ENCODE assay signal across 12 cellular contexts in the genomic region with DNA sequence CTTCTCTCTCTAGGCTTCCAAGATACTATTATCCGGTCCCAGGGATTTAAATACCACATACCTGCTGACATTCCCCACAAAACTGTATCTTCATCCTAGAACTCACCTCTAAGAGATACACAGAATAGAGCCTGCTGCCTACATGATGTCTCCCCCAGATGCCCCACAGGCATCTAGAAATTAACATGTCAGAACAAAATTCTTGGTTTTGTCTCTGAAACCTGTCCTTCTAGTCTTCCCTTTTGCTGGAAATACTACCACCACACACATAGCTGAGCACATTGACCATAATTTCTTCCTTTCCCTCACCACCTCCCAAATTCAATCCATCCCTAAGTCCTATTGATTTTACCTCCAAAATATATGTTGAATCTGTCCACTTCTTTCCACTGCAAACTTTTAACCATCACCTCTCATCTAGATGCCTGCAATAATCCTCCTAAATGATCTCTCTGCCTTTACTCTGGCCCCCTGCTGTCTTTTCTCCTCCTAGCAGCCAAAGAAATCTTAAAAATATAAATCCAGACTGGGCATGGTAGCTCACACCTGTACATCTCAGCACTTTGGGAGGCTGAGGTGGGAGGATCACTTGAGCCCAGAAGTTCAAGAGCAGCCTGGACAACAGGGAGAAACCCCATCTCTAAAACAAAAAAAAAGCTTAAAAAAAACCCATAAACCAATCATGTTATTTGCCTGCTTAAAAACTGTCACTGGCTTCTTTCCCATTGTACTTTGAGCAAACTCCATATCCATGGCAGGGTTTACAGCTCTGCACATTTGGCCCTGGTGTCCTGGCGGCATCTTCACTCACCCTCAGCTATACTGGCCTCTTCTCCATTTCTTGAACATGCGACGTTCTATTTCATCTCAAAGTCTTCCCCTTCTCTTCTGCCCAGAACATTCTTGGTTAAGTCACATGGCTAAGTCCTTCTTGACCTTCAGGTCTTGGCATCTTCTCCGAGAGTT. TPM values are rescaled to one million over a fixed set of nuclear protein-coding genes. Genes with fewer than 3 reads are reported as not detected.
DNase-seq lines count a peak whose midpoint lies in the region; ATAC-seq and TF ChIP-seq lines count a peak whose summit lies in the region.
"Had no signal": no experiment of that assay in that cellular context is flagged by ENCODE, and none has a peak within 500 bp of the region (broad histone marks: within the 10 kb centered on the region; RNA-seq: fewer than 3 reads in every experiment).

No MANE protein-coding gene starts in this region.

- H3K79me2 ChIP-seq in PC-3 (ENCODE audit: low read length), result no peaks in the 10 kb centered on the region

- no peak overlapping the region for H3K4me3 Mint-ChIP-seq in activated CD4-positive, alpha-beta T cell treated with anti-CD3 and anti-CD28 coated beads, Interleukin-2, amount 10 ng/mL, durations not matched to agents 7 days and 5 days
- no peak overlapping the region for H3K4me3 Mint-ChIP-seq in type B pancreatic cell
- no peak overlapping the region for H3K4me3 Mint-ChIP-seq in nephron progenitor cell
- H3K4me3 Mint-ChIP-seq: activated T-cell treated with anti-CD3 and anti-CD28 coated beads, Interleukin-2, amount 50 U/mL, for 4 hours had no signal

- peak; percentile 10 for DNase-seq in activated CD4-positive, alpha-beta T cell treated with anti-CD3 and anti-CD28 coated beads, Interleukin-2, amount 10 ng/mL, durations not matched to agents 7 days and 5 days
- DNase-seq in activated CD4-positive, alpha-beta T cell treated with anti-CD3 and anti-CD28 coated beads for 48 hours, result no peak
- peak; percentile 20 for DNase-seq in PC-3
- DNase-seq in fibroblast of mammary gland (ENCODE audit: low read depth), result peak; percentile 17
- DNase-seq in type B pancreatic cell (ENCODE audit: extremely low spot score, unreplicated experiment), result no peak
- DNase-seq in nephron progenitor cell, result no peak
- DNase-seq in activated gamma-delta T cell (lab: John Stamatoyannopoulos, UW), result no peak
- DNase-seq: activated T-cell treated with anti-CD3 and anti-CD28 coated beads, Interleukin-2, amount 50 U/mL, for 4 hours; effector memory CD4-positive, alpha-beta T cell had no signal

- H3K27ac ChIP-seq in PC-3 (ENCODE audit: low read length), result no peak overlapping the region
- H3K27ac ChIP-seq: BLaER1 treated with 17β-estradiol and CSF1 and Interleukin-3, amounts not matched to agents 10 nM and 100 nM had no signal

- no peaks in the 10 kb centered on the region for H3F3A ChIP-seq in PC-3 (ENCODE audit: low read length, unreplicated experiment)

- intact Hi-C loops in PC-3 (cut with micrococcal nuclease), result loop anchor here (1.0 kb wide), 1 partner anchor 47 kb away; a partner anchor contains a TSS

- no peak overlapping the region for H3K27ac Mint-ChIP-seq in activated CD4-positive, alpha-beta T cell treated with anti-CD3 and anti-CD28 coated beads, Interleukin-2, amount 10 ng/mL, durations not matched to agents 7 days and 5 days
- no peak overlapping the region for H3K27ac Mint-ChIP-seq in type B pancreatic cell
- H3K27ac Mint-ChIP-seq in nephron progenitor cell, result no peak overlapping the region

- no peak overlapping the region for H2AFZ ChIP-seq in PC-3 (ENCODE audit: low read length)

- BruUV-seq in PC-3 (replicated peaks; lab: Mats Ljungman, UMichigan), result no TSS peak

- no peaks in the 10 kb centered on the region for H3K4me1 ChIP-seq in PC-3 (ENCODE audit: insufficient read depth, low read length)

- no peaks in the 10 kb centered on the region for H3K27me3 ChIP-seq in PC-3 (ENCODE audit: low read length)
- H3K27me3 ChIP-seq: BLaER1 treated with 17β-estradiol and CSF1 and Interleukin-3, amounts not matched to agents 10 nM and 100 nM had no signal

- no peaks in the 10 kb centered on the region for H3K36me3 ChIP-seq in PC-3 (ENCODE audit: low read depth, low read length)
- H3K36me3 ChIP-seq: BLaER1 treated with 17β-estradiol and CSF1 and Interleukin-3, amounts not matched to agents 10 nM and 100 nM had no signal

- CTCF ChIA-PET in activated CD4-positive, alpha-beta T cell treated with anti-CD3 and anti-CD28 coated beads, Interleukin-2, amount 10 ng/mL, durations not matched to agents 7 days and 5 days (lab: Charles Lee), result interaction anchor here (0.6 to 1.5 kb wide), 7 partner anchors 23 to 1499 kb away, joined by 3 to 5 read pairs (median 4); a partner anchor contains a TSS
- CTCF ChIA-PET in PC-3 (lab: Charles Lee), result interaction anchor here (0.6 to 1.5 kb wide), 2 partner anchors 50 to 70 kb away, joined by 3 to 20 read pairs; no protein-coding TSS in a partner anchor

- H4K20me1 ChIP-seq in PC-3 (ENCODE audit: low read length), result no peaks in the 10 kb centered on the region
- H4K20me1 ChIP-seq: BLaER1 treated with 17β-estradiol and CSF1 and Interleukin-3, amounts not matched to agents 10 nM and 100 nM had no signal

- no peaks in the 10 kb centered on the region for H3K9me3 ChIP-seq in PC-3 (ENCODE audit: low read length)

- no peak overlapping the region for H3K4me2 ChIP-seq in PC-3 (ENCODE audit: low read length)
- H3K4me2 ChIP-seq: BLaER1 treated with 17β-estradiol and CSF1 and Interleukin-3, amounts not matched to agents 10 nM and 100 nM had no signal

- no peak overlapping the region for H3K4me3 ChIP-seq in PC-3 (ENCODE audit: low read length)
- H3K4me3 ChIP-seq in fibroblast of mammary gland (ENCODE audit: control insufficient read depth, low read depth, low read length), result no peak overlapping the region
- H3K4me3 ChIP-seq: BLaER1 treated with 17β-estradiol and CSF1 and Interleukin-3, amounts not matched to agents 10 nM and 100 nM had no signal

- H3K4me1 Mint-ChIP-seq in activated CD4-positive, alpha-beta T cell treated with anti-CD3 and anti-CD28 coated beads, Interleukin-2, amount 10 ng/mL, durations not matched to agents 7 days and 5 days, result peaks cover 1% of the 10 kb centered on the region
- peaks cover 4% of the 10 kb centered on the region for H3K4me1 Mint-ChIP-seq in type B pancreatic cell (ENCODE audit: unreplicated experiment)
- H3K4me1 Mint-ChIP-seq in nephron progenitor cell, result peaks cover 8% of the 10 kb centered on the region

- H3K27me3 Mint-ChIP-seq in activated CD4-positive, alpha-beta T cell treated with anti-CD3 and anti-CD28 coated beads, Interleukin-2, amount 10 ng/mL, durations not matched to agents 7 days and 5 days, result peaks cover 33% of the 10 kb centered on the region
- peaks cover 6% of the 10 kb centered on the region for H3K27me3 Mint-ChIP-seq in type B pancreatic cell
- peaks cover 25% of the 10 kb centered on the region for H3K27me3 Mint-ChIP-seq in nephron progenitor cell (ENCODE audit: low read depth, poor library complexity)

- ATAC-seq in PC-3, result peak; percentile 58
- no peak for ATAC-seq in HG03175 (IDR thresholded peaks at IDR 0.05; ENCODE audit: unreplicated experiment)
- ATAC-seq: activated T-cell treated with anti-CD3 and anti-CD28 coated beads, Interleukin-2, amount 50 U/mL, for 4 hours; Right ventricle myocardium inferior had no signal

- no peak overlapping the region for H3K9ac ChIP-seq in PC-3 (ENCODE audit: low read length)
- H3K9ac ChIP-seq: BLaER1 treated with 17β-estradiol and CSF1 and Interleukin-3, amounts not matched to agents 10 nM and 100 nM had no signal

- POLR2A ChIA-PET in activated CD4-positive, alpha-beta T cell treated with anti-CD3 and anti-CD28 coated beads, Interleukin-2, amount 10 ng/mL, durations not matched to agents 7 days and 5 days (lab: Charles Lee), result no interaction called here
- POLR2A ChIA-PET in PC-3 (lab: Charles Lee; ENCODE audit: unreplicated experiment), result interaction anchor here (0.6 kb wide), 2 partner anchors 26 to 53 kb away, joined by 3 to 4 read pairs; a partner anchor contains a TSS

- TF ChIP-seq CTCF in PC-3 (conservative IDR thresholded peaks at IDR 0.05; ENCODE audit: low read depth, low read length) (peak; percentile 54), fibroblast of mammary gland (conservative IDR thresholded peaks at IDR 0.05; ENCODE audit: control insufficient read depth, insufficient read depth, low read depth, low read length) (peak; percentile 53), type B pancreatic cell (conservative IDR thresholded peaks at IDR 0.05) (peak; percentile 40), nephron progenitor cell (IDR thresholded peaks at IDR 0.05) (no peak)

- H3K9me3 Mint-ChIP-seq in activated CD4-positive, alpha-beta T cell treated with anti-CD3 and anti-CD28 coated beads, Interleukin-2, amount 10 ng/mL, durations not matched to agents 7 days and 5 days, result peaks cover 11% of the 10 kb centered on the region
- H3K9me3 Mint-ChIP-seq in type B pancreatic cell, result peaks cover 5% of the 10 kb centered on the region
- H3K9me3 Mint-ChIP-seq in nephron progenitor cell, result peaks cover 16% of the 10 kb centered on the region

- no peaks in the 10 kb centered on the region for H3K36me3 Mint-ChIP-seq in activated CD4-positive, alpha-beta T cell treated with anti-CD3 and anti-CD28 coated beads, Interleukin-2, amount 10 ng/mL, durations not matched to agents 7 days and 5 days (ENCODE audit: low read depth)
- H3K36me3 Mint-ChIP-seq in type B pancreatic cell, result no peaks in the 10 kb centered on the region
- H3K36me3 Mint-ChIP-seq in nephron progenitor cell (ENCODE audit: low read depth), result peaks cover 6% of the 10 kb centered on the region

- H3K9me2 ChIP-seq in PC-3 (replicated peaks; ENCODE audit: low read length), result no peaks in the 10 kb centered on the region

RNA-seq across cellular contexts. Expression of a gene that starts 6.2 kb away (rescaled TPM):
- total RNA-seq in activated CD4-positive, alpha-beta T cell treated with anti-CD3 and anti-CD28 coated beads, Interleukin-2, amount 10 ng/mL, durations not matched to agents 7 days and 5 days, result 10 to 100 TPM; 16.8 to 18.9 TPM
- total RNA-seq in PC-3 (2014; rRNA removed), result 9.6 and 9.9 TPM in 2 replicates
- total RNA-seq in type B pancreatic cell (ENCODE audit: low replicate concordance), result 12.3 and 14.2 TPM in 2 replicates

RNA-seq across cellular contexts. Expression of a gene that starts 47.6 kb away (rescaled TPM):
- total RNA-seq in activated CD4-positive, alpha-beta T cell treated with anti-CD3 and anti-CD28 coated beads, Interleukin-2, amount 10 ng/mL, durations not matched to agents 7 days and 5 days, result 100 to 1,000 TPM; 231 to 321 TPM
- total RNA-seq in PC-3 (2014; rRNA removed) (15.7 and 16.5 TPM in 2 replicates), type B pancreatic cell (ENCODE audit: low replicate concordance) (62.2 and 136 TPM in 2 replicates)

RNA-seq across cellular contexts. Expression of a gene that starts 53.5 kb away (rescaled TPM):
- total RNA-seq in activated CD4-positive, alpha-beta T cell treated with anti-CD3 and anti-CD28 coated beads, Interleukin-2, amount 10 ng/mL, durations not matched to agents 7 days and 5 days, result 10 to 100 TPM; 25.4 to 28.7 TPM
- total RNA-seq in PC-3 (2014; rRNA removed), result 18.6 and 28.5 TPM in 2 replicates
- total RNA-seq in type B pancreatic cell (ENCODE audit: low replicate concordance), result 28.9 and 41.6 TPM in 2 replicates

Comparison
In these comparisons a context has a peak if more than half of its experiments do, and no peak if none do; other contexts are left out.
1. DNase-seq: peak in activated CD4-positive, alpha-beta T cell treated with anti-CD3 and anti-CD28 coated beads, Interleukin-2, amount 10 ng/mL, durations not matched to agents 7 days and 5 days (single experiment), PC-3 (single experiment) and fibroblast of mammary gland (single experiment); none in activated CD4-positive, alpha-beta T cell treated with anti-CD3 and anti-CD28 coated beads for 48 hours (single experiment), type B pancreatic cell (single experiment), nephron progenitor cell (single experiment) and activated gamma-delta T cell (single experiment).